In the genomic region with DNA sequence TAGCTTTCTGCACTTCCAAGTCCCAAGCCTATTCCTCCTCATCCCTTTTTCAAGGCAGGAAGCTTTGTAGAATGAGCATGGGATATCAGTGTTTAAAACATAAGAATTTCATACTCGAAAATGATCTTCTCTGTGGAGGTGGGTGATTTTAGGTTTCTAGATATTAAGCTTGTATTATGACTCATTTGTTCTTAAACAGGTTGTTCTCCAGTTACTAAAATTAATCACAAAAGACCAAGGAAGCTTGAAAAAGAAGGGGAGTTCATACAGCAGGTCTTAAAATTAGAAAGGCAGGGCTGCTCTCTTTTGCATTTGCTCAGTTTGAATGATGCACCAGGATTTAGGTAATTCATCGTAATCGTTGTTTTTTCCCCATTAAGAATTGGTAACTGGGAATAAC, we compare ENCODE assay signal across 26 cellular contexts.
DNase-seq lines count a peak whose midpoint lies in the region; ATAC-seq and TF ChIP-seq lines count a peak whose summit lies in the region.
"Had no signal": no experiment of that assay in that cellular context is flagged by ENCODE, and none has a peak within 500 bp of the region (broad histone marks: within the 10 kb centered on the region; RNA-seq: fewer than 3 reads in every experiment).

No MANE protein-coding gene starts in this region.

- no peaks in the 10 kb centered on the region for H3K27me3 Mint-ChIP-seq in activated CD8-positive, alpha-beta T cell treated with anti-CD3 and anti-CD28 coated beads for 36 hours
- H3K27me3 Mint-ChIP-seq in activated CD8-positive, alpha-beta T cell treated with anti-CD3 and anti-CD28 coated beads, Interleukin-2, amount 10 ng/mL, durations not matched to agents 7 days and 5 days (ENCODE audit: low read depth) = no peaks in the 10 kb centered on the region
- H3K27me3 Mint-ChIP-seq in activated CD4-positive, alpha-beta memory T cell treated with anti-CD3 and anti-CD28 coated beads, Interleukin-2, amount 10 ng/mL, durations not matched to agents 7 days and 5 days = no peaks in the 10 kb centered on the region
- H3K27me3 Mint-ChIP-seq: B cell; CD8-positive, alpha-beta memory T cell; dendritic cell treated with granulocyte-macrophage colony-stimulating factor and Interleukin-4, amounts not matched to agents 40 ng/mL and 50 ng/mL, for 4 days had no signal

- H3K36me3 Mint-ChIP-seq in activated CD8-positive, alpha-beta T cell treated with anti-CD3 and anti-CD28 coated beads for 36 hours (ENCODE audit: low read depth) = peaks cover 41% of the 10 kb centered on the region
- H3K36me3 Mint-ChIP-seq in activated CD8-positive, alpha-beta T cell treated with anti-CD3 and anti-CD28 coated beads, Interleukin-2, amount 10 ng/mL, durations not matched to agents 7 days and 5 days (ENCODE audit: low read depth) = peaks cover 47% of the 10 kb centered on the region
- H3K36me3 Mint-ChIP-seq in activated CD4-positive, alpha-beta memory T cell treated with anti-CD3 and anti-CD28 coated beads, Interleukin-2, amount 10 ng/mL, durations not matched to agents 7 days and 5 days (ENCODE audit: low read depth) = peaks cover 45% of the 10 kb centered on the region
- H3K36me3 Mint-ChIP-seq: IgD-negative memory B cell, neural progenitor cell had no signal

- CTCF ChIA-PET in activated CD8-positive, alpha-beta T cell treated with anti-CD3 and anti-CD28 coated beads for 36 hours (lab: Charles Lee) = interaction anchor here (1.4 to 2.0 kb wide), 2 partner anchors 26 to 255 kb away, joined by 3 to 4 read pairs; no protein-coding TSS in a partner anchor
- CTCF ChIA-PET in activated CD8-positive, alpha-beta T cell treated with anti-CD3 and anti-CD28 coated beads, Interleukin-2, amount 10 ng/mL, durations not matched to agents 7 days and 5 days (lab: Charles Lee) = interaction anchor here (0.7 to 1.3 kb wide), 5 partner anchors 11 to 56 kb away, joined by 3 to 4 read pairs (median 3); no protein-coding TSS in a partner anchor
- CTCF ChIA-PET in AG04450 (lab: Charles Lee) = interaction anchor here (0.5 kb wide), 1 partner anchor 103 kb away, joined by 5 read pairs; no protein-coding TSS in a partner anchor
- CTCF ChIA-PET in activated CD4-positive, alpha-beta memory T cell treated with anti-CD3 and anti-CD28 coated beads, Interleukin-2, amount 10 ng/mL, durations not matched to agents 7 days and 5 days (lab: Charles Lee) = interaction anchor here (1.1 to 1.8 kb wide), 2 partner anchors 11 to 56 kb away, joined by 3 to 5 read pairs; no protein-coding TSS in a partner anchor

- no peak for TF ChIP-seq CTCF in activated CD8-positive, alpha-beta T cell treated with anti-CD3 and anti-CD28 coated beads for 36 hours (IDR thresholded peaks at IDR 0.05)
- no peak for TF ChIP-seq CTCF in AG04450 (IDR thresholded peaks at IDR 0.05; ENCODE audit: low read depth, low read length)
- no peak for TF ChIP-seq CTCF in foreskin keratinocyte (conservative IDR thresholded peaks at IDR 0.05)

- no peak for DNase-seq in activated CD8-positive, alpha-beta T cell treated with anti-CD3 and anti-CD28 coated beads for 36 hours
- DNase-seq in activated CD8-positive, alpha-beta T cell treated with anti-CD3 and anti-CD28 coated beads, Interleukin-2, amount 10 ng/mL, durations not matched to agents 7 days and 5 days = no peak
- DNase-seq in AG04450 (ENCODE audit: low read depth, low spot score) = no peak
- no peak for DNase-seq in activated CD4-positive, alpha-beta memory T cell treated with anti-CD3 and anti-CD28 coated beads, Interleukin-2, amount 10 ng/mL, durations not matched to agents 7 days and 5 days
- DNase-seq in foreskin keratinocyte = peak in 1 of 2 donors; percentile 41
- DNase-seq in GM03348 (ENCODE audit: low spot score) = no peak
- no peak for DNase-seq in NCI-H1092 treated with DMSO at 0.1 percent for 48 hours (lab: John Stamatoyannopoulos, UW)
- DNase-seq: amygdala; CD8-positive, alpha-beta memory T cell; DMS53; lower lobe of right lung; mucosa of descending colon; NCI-H1417; NCI-H774; stimulated activated CD4-positive, alpha-beta T cell treated with anti-CD3 and anti-CD28 coated beads, Interleukin-15, amount 100 ng/mL, for 24 hours; T-helper 9 cell; trophoblast cell; WERI-Rb-1 had no signal

- ATAC-seq in activated CD8-positive, alpha-beta T cell treated with anti-CD3 and anti-CD28 coated beads for 36 hours = peak; percentile 25
- no peak for ATAC-seq in activated CD8-positive, alpha-beta T cell treated with anti-CD3 and anti-CD28 coated beads, Interleukin-2, amount 10 ng/mL, durations not matched to agents 7 days and 5 days
- no peak for ATAC-seq in foreskin keratinocyte
- ATAC-seq in HG02852 (IDR thresholded peaks at IDR 0.05; ENCODE audit: unreplicated experiment) = no peak
- ATAC-seq: HCT116, lower lobe of right lung, mucosa of descending colon, sciatic nerve had no signal

- POLR2A ChIA-PET in activated CD8-positive, alpha-beta T cell treated with anti-CD3 and anti-CD28 coated beads for 36 hours (lab: Charles Lee) = interaction anchor here (0.7 to 1.6 kb wide), 3 partner anchors 8 to 45 kb away, joined by 3 to 5 read pairs (median 4); no protein-coding TSS in a partner anchor
- POLR2A ChIA-PET in activated CD8-positive, alpha-beta T cell treated with anti-CD3 and anti-CD28 coated beads, Interleukin-2, amount 10 ng/mL, durations not matched to agents 7 days and 5 days (lab: Charles Lee) = no interaction called here
- POLR2A ChIA-PET in AG04450 (lab: Yijun Ruan, JAX) = no interaction called here
- POLR2A ChIA-PET in activated CD4-positive, alpha-beta memory T cell treated with anti-CD3 and anti-CD28 coated beads, Interleukin-2, amount 10 ng/mL, durations not matched to agents 7 days and 5 days (lab: Charles Lee) = interaction anchor here (1.0 to 1.4 kb wide), 3 partner anchors 11 to 30 kb away, joined by 3 to 4 read pairs (median 3); no protein-coding TSS in a partner anchor

- peaks cover 42% of the 10 kb centered on the region for H3K4me1 ChIP-seq in foreskin keratinocyte
- H3K4me1 ChIP-seq: neural progenitor cell had no signal

- no peak overlapping the region for H3K4me3 Mint-ChIP-seq in activated CD8-positive, alpha-beta T cell treated with anti-CD3 and anti-CD28 coated beads for 36 hours
- no peak overlapping the region for H3K4me3 Mint-ChIP-seq in activated CD8-positive, alpha-beta T cell treated with anti-CD3 and anti-CD28 coated beads, Interleukin-2, amount 10 ng/mL, durations not matched to agents 7 days and 5 days
- no peak overlapping the region for H3K4me3 Mint-ChIP-seq in activated CD4-positive, alpha-beta memory T cell treated with anti-CD3 and anti-CD28 coated beads, Interleukin-2, amount 10 ng/mL, durations not matched to agents 7 days and 5 days
- H3K4me3 Mint-ChIP-seq: B cell; CD8-positive, alpha-beta memory T cell; dendritic cell treated with granulocyte-macrophage colony-stimulating factor and Interleukin-4, amounts not matched to agents 40 ng/mL and 50 ng/mL, for 4 days; IgD-negative memory B cell; neural progenitor cell had no signal

- peak overlapping the region; percentile 92 for H3K27ac Mint-ChIP-seq in activated CD8-positive, alpha-beta T cell treated with anti-CD3 and anti-CD28 coated beads for 36 hours
- H3K27ac Mint-ChIP-seq in activated CD8-positive, alpha-beta T cell treated with anti-CD3 and anti-CD28 coated beads, Interleukin-2, amount 10 ng/mL, durations not matched to agents 7 days and 5 days = no peak overlapping the region
- H3K27ac Mint-ChIP-seq in activated CD4-positive, alpha-beta memory T cell treated with anti-CD3 and anti-CD28 coated beads, Interleukin-2, amount 10 ng/mL, durations not matched to agents 7 days and 5 days = peak overlapping the region; percentile 13
- H3K27ac Mint-ChIP-seq: B cell; CD8-positive, alpha-beta memory T cell; dendritic cell treated with granulocyte-macrophage colony-stimulating factor and Interleukin-4, amounts not matched to agents 40 ng/mL and 50 ng/mL, for 4 days; IgD-negative memory B cell; neural progenitor cell had no signal

- H3K27ac ChIP-seq in AG04450 (ENCODE audit: low read depth, low read length) (peak overlapping the region; percentile 13), foreskin keratinocyte (peak overlapping the region; percentile 81)
- H3K27ac ChIP-seq: cardiac muscle cell, lower lobe of right lung, neural progenitor cell, WERI-Rb-1 had no signal

- no peaks in the 10 kb centered on the region for H3K9me3 Mint-ChIP-seq in activated CD8-positive, alpha-beta T cell treated with anti-CD3 and anti-CD28 coated beads for 36 hours
- H3K9me3 Mint-ChIP-seq in activated CD8-positive, alpha-beta T cell treated with anti-CD3 and anti-CD28 coated beads, Interleukin-2, amount 10 ng/mL, durations not matched to agents 7 days and 5 days (ENCODE audit: insufficient read depth) = no peaks in the 10 kb centered on the region
- H3K9me3 Mint-ChIP-seq in activated CD4-positive, alpha-beta memory T cell treated with anti-CD3 and anti-CD28 coated beads, Interleukin-2, amount 10 ng/mL, durations not matched to agents 7 days and 5 days = no peaks in the 10 kb centered on the region
- H3K9me3 Mint-ChIP-seq: CD8-positive, alpha-beta memory T cell; dendritic cell treated with granulocyte-macrophage colony-stimulating factor and Interleukin-4, amounts not matched to agents 40 ng/mL and 50 ng/mL, for 4 days; IgD-negative memory B cell; neural progenitor cell had no signal

- intact Hi-C loops in activated CD8-positive, alpha-beta T cell treated with anti-CD3 and anti-CD28 coated beads for 36 hours (cut with micrococcal nuclease) = loop anchor here (5.0 to 10.0 kb wide), 2 partner anchors 44 to 106 kb away; no protein-coding TSS in a partner anchor

- no peaks in the 10 kb centered on the region for H3K9me3 ChIP-seq in AG04450 (ENCODE audit: control insufficient read depth, insufficient read depth, low read length)
- H3K9me3 ChIP-seq: lower lobe of right lung, mucosa of descending colon had no signal

- H3K4me3 ChIP-seq in AG04450 (ENCODE audit: low read depth, low read length) = no peak overlapping the region
- H3K4me3 ChIP-seq: cardiac muscle cell, lower lobe of right lung, mucosa of descending colon, neural progenitor cell had no signal

- H3K4me1 Mint-ChIP-seq in activated CD8-positive, alpha-beta T cell treated with anti-CD3 and anti-CD28 coated beads for 36 hours (ENCODE audit: low read depth) = peaks cover 89% of the 10 kb centered on the region
- H3K4me1 Mint-ChIP-seq in activated CD8-positive, alpha-beta T cell treated with anti-CD3 and anti-CD28 coated beads, Interleukin-2, amount 10 ng/mL, durations not matched to agents 7 days and 5 days (ENCODE audit: low read depth) = peaks cover 57% of the 10 kb centered on the region
- peaks cover 88% of the 10 kb centered on the region for H3K4me1 Mint-ChIP-seq in activated CD4-positive, alpha-beta memory T cell treated with anti-CD3 and anti-CD28 coated beads, Interleukin-2, amount 10 ng/mL, durations not matched to agents 7 days and 5 days
- H3K4me1 Mint-ChIP-seq: B cell, IgD-negative memory B cell had no signal

- H3K27me3 ChIP-seq in AG04450 (ENCODE audit: control insufficient read depth, insufficient read depth, low read length) = no peaks in the 10 kb centered on the region
- H3K27me3 ChIP-seq in foreskin keratinocyte = no peaks in the 10 kb centered on the region
- H3K27me3 ChIP-seq: cardiac muscle cell, neural progenitor cell had no signal

Comparison
In these comparisons a context has a peak if more than half of its experiments do, and no peak if none do; other contexts are left out.
1. POLR2A ChIA-PET loops: an anchor here in activated CD8-positive, alpha-beta T cell treated with anti-CD3 and anti-CD28 coated beads for 36 hours (0.7 to 1.6 kb wide) and activated CD4-positive, alpha-beta memory T cell treated with anti-CD3 and anti-CD28 coated beads, Interleukin-2, amount 10 ng/mL, durations not matched to agents 7 days and 5 days (1.0 to 1.4 kb wide); none called in activated CD8-positive, alpha-beta T cell treated with anti-CD3 and anti-CD28 coated beads, Interleukin-2, amount 10 ng/mL, durations not matched to agents 7 days and 5 days and AG04450.